In the genomic region with DNA sequence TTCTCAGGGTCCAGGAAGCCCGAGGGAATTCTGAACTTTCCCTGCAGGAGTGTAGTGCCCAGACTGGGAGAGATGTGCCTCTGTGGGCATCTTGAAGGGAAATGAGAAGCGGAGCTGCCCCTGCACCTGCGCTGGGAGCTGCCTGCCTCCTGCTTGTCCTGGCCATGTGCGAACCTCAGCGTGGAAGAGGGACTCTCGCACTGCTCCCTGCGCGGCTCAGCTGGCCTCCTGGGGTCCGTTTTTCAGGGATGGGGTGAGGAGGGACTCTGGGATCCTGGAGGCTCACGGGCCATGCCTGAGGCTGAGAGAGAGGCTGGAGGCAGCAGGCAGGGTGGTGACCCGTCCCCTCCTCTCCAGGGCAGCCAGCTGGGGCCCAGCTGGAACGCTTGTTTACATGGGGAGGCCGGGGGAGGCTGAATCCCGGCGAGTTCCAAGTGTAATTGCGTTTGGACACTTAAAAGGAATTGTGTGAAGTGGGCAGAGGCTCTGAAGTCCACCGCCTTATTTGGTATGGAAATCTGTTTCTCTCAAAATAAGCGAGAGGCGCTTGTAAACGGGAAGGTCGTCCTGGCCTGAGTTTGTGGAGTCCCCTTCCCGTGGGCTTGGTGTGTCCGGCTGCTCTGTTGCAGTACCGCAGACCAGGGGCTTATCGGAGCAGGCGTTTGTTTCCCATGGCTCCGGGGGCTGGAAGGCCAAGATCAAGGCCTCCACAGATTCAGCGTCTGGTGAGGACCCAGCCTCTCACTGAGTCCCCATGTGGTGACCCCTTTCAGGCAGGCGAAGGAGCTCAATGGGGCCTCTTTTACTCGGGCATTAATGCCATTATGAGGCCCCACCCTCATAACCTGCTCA, we compare ENCODE assay signal across 11 cellular contexts. TPM values are rescaled to one million over a fixed set of nuclear protein-coding genes. Genes with fewer than 3 reads are reported as not detected.
A peak's percentile ranks its signal among the peaks of the same experiment; 100 is the strongest.
DNase-seq lines count a peak whose midpoint lies in the region; ATAC-seq and TF ChIP-seq lines count a peak whose summit lies in the region.
"Had no signal": no experiment of that assay in that cellular context is flagged by ENCODE, and none has a peak within 500 bp of the region (broad histone marks: within the 10 kb centered on the region; RNA-seq: fewer than 3 reads in every experiment).

No MANE protein-coding gene starts in this region.

- H3K9ac ChIP-seq in H9 (ENCODE audit: extremely low read depth, insufficient read length, low read length): no peak overlapping the region
- H3K9ac ChIP-seq in adipocyte (ENCODE audit: low read length): peak overlapping the region; percentile 52

- H3K4me1 Mint-ChIP-seq in H9: peaks cover 25 to 28% of the 10 kb centered on the region in 2 experiments

- H2BK20ac ChIP-seq in H9 (ENCODE audit: low read depth, low read length, poor library complexity, severe bottlenecking): no peak overlapping the region

- no peak overlapping the region for H2AK5ac ChIP-seq in H9 (ENCODE audit: insufficient read length, low read length)

- WGBS in H9 (ENCODE audit: extremely low coverage, insufficient read length, low lambda C conversion rate): no CpG with 5 or more reads among the region's 30 CpGs
- 22% methylated on average over 29 of the region's 30 CpGs for WGBS in hepatocyte (ENCODE audit: low lambda C conversion rate, missing lambda C conversion rate)

- H3K23ac ChIP-seq in H9 (ENCODE audit: insufficient read length, low read depth, low read length): no peak overlapping the region

- no peak overlapping the region for H3K56ac ChIP-seq in H9 (ENCODE audit: insufficient read length, low read depth, low read length)

- H2AFZ ChIP-seq in H9 (ENCODE audit: low read length): no peak overlapping the region
- H2AFZ ChIP-seq in hepatocyte: peak overlapping the region; percentile 51

- no peak overlapping the region for H3T11ph ChIP-seq in H9 (ENCODE audit: low read length)

- no peak overlapping the region for H2BK120ac ChIP-seq in H9 (ENCODE audit: low read depth, low read length, poor library complexity, severe bottlenecking)

- peaks cover 0 to 3% of the 10 kb centered on the region in 2 experiments; a peak in 1 of 5 replicates for H3K9me3 Mint-ChIP-seq in H9

- H3K36me3 ChIP-seq in adipocyte (ENCODE audit: control insufficient read depth, insufficient read depth, low read length, severe bottlenecking): no peaks in the 10 kb centered on the region
- H3K36me3 ChIP-seq in hepatocyte (replicated peaks; ENCODE audit: insufficient read depth, low read depth): no peaks in the 10 kb centered on the region

- no peak overlapping the region for H4K8ac ChIP-seq in H9 (replicated peaks; ENCODE audit: insufficient read length, low read depth, low read length)

- DNase-seq in H9 (peak; percentile 50), adipocyte (ENCODE audit: low read depth) (peak; percentile 30), hepatocyte (ENCODE audit: low spot score) (peak; percentile 75), NCI-H2107 (lab: John Stamatoyannopoulos, UW) (no peak)
- DNase-seq in activated CD4-positive, alpha-beta T cell treated with anti-CD3 and anti-CD28 coated beads for 4 hours: no peak
- no peak for DNase-seq in activated naive CD4-positive, alpha-beta T cell (lab: John Stamatoyannopoulos, UW)
- DNase-seq: activated CD8-positive, alpha-beta T cell treated with anti-CD3 and anti-CD28 coated beads, Interleukin-2, amount 10 ng/mL, durations not matched to agents 7 days and 5 days; stimulated activated CD4-positive, alpha-beta T cell treated with anti-CD3 and anti-CD28 coated beads, Interleukin-4, amount 100 ng/mL, for 24 hours had no signal

- peak overlapping the region; percentile 60 for H3K4me2 ChIP-seq in H9 (ENCODE audit: insufficient read depth, insufficient read length, low read length)
- peak overlapping the region; percentile 76 for H3K4me2 ChIP-seq in hepatocyte

- no peak overlapping the region for H2BK5ac ChIP-seq in H9 (ENCODE audit: insufficient read length, low read length)

- no peak overlapping the region for H2BK12ac ChIP-seq in H9 (ENCODE audit: insufficient read length, low read depth, low read length)

- no peaks in the 10 kb centered on the region for H3K36me3 Mint-ChIP-seq in H9 (ENCODE audit: insufficient read depth in 1 of 3, low read depth in 3 of 3)

- no peaks in the 10 kb centered on the region for H3K9me3 ChIP-seq in H9 (ENCODE audit: control insufficient read depth, low read depth, low read length)
- H3K9me3 ChIP-seq in adipocyte (ENCODE audit: control insufficient read depth, low read length): no peaks in the 10 kb centered on the region
- H3K9me3 ChIP-seq in hepatocyte (ENCODE audit: low read depth): no peaks in the 10 kb centered on the region

- H4K20me1 ChIP-seq in H9 (ENCODE audit: control insufficient read depth, insufficient read depth, insufficient read length) (no peaks in the 10 kb centered on the region), hepatocyte (ENCODE audit: insufficient read depth, poor library complexity, severe bottlenecking) (no peaks in the 10 kb centered on the region)

- H3K79me2 ChIP-seq in H9 (ENCODE audit: insufficient read depth, low read length) (no peaks in the 10 kb centered on the region), hepatocyte (no peaks in the 10 kb centered on the region)

- ATAC-seq in activated CD4-positive, CD25-positive, alpha-beta regulatory T cell treated with anti-CD3 and anti-CD28 coated beads, Interleukin-2, amount 50 U/mL, for 24 hours: no peak
- ATAC-seq: activated CD8-positive, alpha-beta T cell treated with anti-CD3 and anti-CD28 coated beads, Interleukin-2, amount 10 ng/mL, durations not matched to agents 7 days and 5 days had no signal

- no peaks in the 10 kb centered on the region for H3K9me2 ChIP-seq in hepatocyte (replicated peaks; ENCODE audit: insufficient read depth)

- no peak overlapping the region for H3K4ac ChIP-seq in H9 (ENCODE audit: low read depth, low read length)

- peaks cover 22% of the 10 kb centered on the region for H3K23me2 ChIP-seq in H9 (ENCODE audit: insufficient read length, low read depth, low read length, poor library complexity, severe bottlenecking)

- H3K27me3 Mint-ChIP-seq in H9 (ENCODE audit: low read depth): peaks cover 14% of the 10 kb centered on the region

- H3K4me3 ChIP-seq in adipocyte (ENCODE audit: low read length) (no peak overlapping the region), hepatocyte (no peak overlapping the region), skin epidermis (no peak overlapping the region)

- peak overlapping the region; percentile 69 for H3K14ac ChIP-seq in H9 (ENCODE audit: insufficient read depth, low read length)

- H4K5ac ChIP-seq in H9 (ENCODE audit: insufficient read length, low read depth, low read length): no peak overlapping the region

- no peak for TF ChIP-seq CTCF in H9 (conservative IDR thresholded peaks at IDR 0.05)
- no peak for TF ChIP-seq CTCF in hepatocyte (IDR thresholded peaks at IDR 0.05; ENCODE audit: poor library complexity)

- H3K4me1 ChIP-seq in H9 (ENCODE audit: insufficient read depth, low read length) (peaks cover 2% of the 10 kb centered on the region; the same call in 1 of the 2 replicates), adipocyte (ENCODE audit: control insufficient read depth, insufficient read depth, low read length) (peaks cover 49% of the 10 kb centered on the region), hepatocyte (ENCODE audit: insufficient read depth) (peaks cover 56% of the 10 kb centered on the region)

- no peaks in the 10 kb centered on the region for H3K27me3 ChIP-seq in H9 (ENCODE audit: insufficient read depth, low read length)
- H3K27me3 ChIP-seq in adipocyte (replicated peaks; ENCODE audit: control insufficient read depth, insufficient read depth, low read length): no peaks in the 10 kb centered on the region
- H3K27me3 ChIP-seq in hepatocyte: no peaks in the 10 kb centered on the region

- H2BK15ac ChIP-seq in H9 (ENCODE audit: low read depth, low read length): no peak overlapping the region

- H3K27ac Mint-ChIP-seq in H9: no peak overlapping the region
- H3K27ac Mint-ChIP-seq: activated CD8-positive, alpha-beta T cell treated with anti-CD3 and anti-CD28 coated beads, Interleukin-2, amount 10 ng/mL, durations not matched to agents 7 days and 5 days had no signal

- H3K27ac ChIP-seq in H9 (ENCODE audit: insufficient read length, low read depth, low read length): no peak overlapping the region
- H3K27ac ChIP-seq in hepatocyte: peak overlapping the region; percentile 93
- H3K27ac ChIP-seq in skin epidermis: peak overlapping the region in 17 of 21 experiments; percentile 6 to 91 (median 80)

- H3K18ac ChIP-seq in H9 (ENCODE audit: insufficient read length, low read depth, low read length): peak overlapping the region; percentile 54

- H3K4me3 Mint-ChIP-seq in H9: peak overlapping the region; percentile 51 to 52; a peak in 2 of 5 replicates
- H3K4me3 Mint-ChIP-seq: activated CD8-positive, alpha-beta T cell treated with anti-CD3 and anti-CD28 coated beads, Interleukin-2, amount 10 ng/mL, durations not matched to agents 7 days and 5 days had no signal

- H3K79me1 ChIP-seq in H9 (ENCODE audit: insufficient read depth, low read depth, low read length, poor library complexity, severe bottlenecking): no peaks in the 10 kb centered on the region

- H4K91ac ChIP-seq in H9 (ENCODE audit: insufficient read length, low read depth, low read length): no peak overlapping the region

RNA-seq across cellular contexts. Expression of a gene that starts 1.3 kb away (rescaled TPM):
- total RNA-seq in H9 (2021) (4.0 and 4.3 TPM in 2 replicates), hepatocyte (6.5 TPM in 2 replicates)
- polyA plus RNA-seq in hepatocyte: 7.5 and 12.1 TPM in 2 replicates
- total RNA-seq: activated CD8-positive, alpha-beta T cell treated with anti-CD3 and anti-CD28 coated beads, Interleukin-2, amount 10 ng/mL, durations not matched to agents 7 days and 5 days had no signal

RNA-seq across cellular contexts. Expression of a gene that starts 33.5 kb away (rescaled TPM):
- total RNA-seq in H9 (2021) (not detected in 2 replicates), hepatocyte (0.32 TPM in 1 of 2 replicates, not detected in the other)
- polyA plus RNA-seq in hepatocyte: not detected in 2 replicates
- total RNA-seq: activated CD8-positive, alpha-beta T cell treated with anti-CD3 and anti-CD28 coated beads, Interleukin-2, amount 10 ng/mL, durations not matched to agents 7 days and 5 days; lung microvascular endothelial cell had no signal

RNA-seq across cellular contexts. Expression of a gene that starts 34.4 kb away (rescaled TPM):
- total RNA-seq in H9 (2021) (16.2 and 16.8 TPM in 2 replicates), hepatocyte (12.9 and 16.6 TPM in 2 replicates)
- polyA plus RNA-seq in hepatocyte: 18.8 and 21.3 TPM in 2 replicates

Comparison
In these comparisons a context has a peak if more than half of its experiments do, and no peak if none do; other contexts are left out.
1. DNase-seq: peak in H9 (single experiment), adipocyte (single experiment) and hepatocyte (single experiment); none in activated CD4-positive, alpha-beta T cell treated with anti-CD3 and anti-CD28 coated beads for 4 hours (0 of 2), NCI-H2107 (single experiment) and activated naive CD4-positive, alpha-beta T cell (0 of 4).